In genomic region chr5:77637170-77638074, GRCh38 we compare ENCODE assay signal across 13 cellular contexts. TPM values are rescaled to one million over a fixed set of nuclear protein-coding genes. Genes with fewer than 3 reads are reported as not detected.
DNase-seq lines count a peak whose midpoint lies in the region; TF ChIP-seq lines count a peak whose summit lies in the region.
"Had no signal": no experiment of that assay in that cellular context is flagged by ENCODE, and none has a peak within 500 bp of the region (broad histone marks: within the 10 kb centered on the region; RNA-seq: fewer than 3 reads in every experiment).

No MANE protein-coding gene starts in this region.

- H3K9me3 Mint-ChIP-seq in activated CD4-positive, alpha-beta T cell treated with anti-CD3 and anti-CD28 coated beads, Interleukin-2, amount 10 ng/mL, durations not matched to agents 7 days and 5 days: peaks cover 7% of the 10 kb centered on the region

- no peak for TF ChIP-seq CTCF in coronary artery (IDR thresholded peaks at IDR 0.05)

- H3K27ac Mint-ChIP-seq in activated CD4-positive, alpha-beta T cell treated with anti-CD3 and anti-CD28 coated beads, Interleukin-2, amount 10 ng/mL, durations not matched to agents 7 days and 5 days: peak overlapping the region; percentile 80

- no peak for DNase-seq in activated CD4-positive, alpha-beta T cell treated with anti-CD3 and anti-CD28 coated beads, Interleukin-2, amount 10 ng/mL, durations not matched to agents 7 days and 5 days
- no peak for DNase-seq in activated CD4-positive, alpha-beta T cell treated with anti-CD3 and anti-CD28 coated beads, Interleukin-2, amount 50 U/mL, for 4 hours
- DNase-seq in MG63: no peak
- no peak for DNase-seq in coronary artery (ENCODE audit: low spot score)
- DNase-seq in T-helper 9 cell: no peak
- no peak for DNase-seq in NCI-H146 (lab: John Stamatoyannopoulos, UW)
- no peak for DNase-seq in ecto neural progenitor cell (ENCODE audit: low spot score)
- DNase-seq: anterior cingulate cortex; effector memory CD4-positive, alpha-beta T cell; NCI-H1436 had no signal

- no peaks in the 10 kb centered on the region for H3K9me3 ChIP-seq in MG63
- H3K9me3 ChIP-seq in skeletal muscle satellite cell (replicated peaks; ENCODE audit: low read length): no peaks in the 10 kb centered on the region

- peaks cover 11% of the 10 kb centered on the region for H3K36me3 Mint-ChIP-seq in activated CD4-positive, alpha-beta T cell treated with anti-CD3 and anti-CD28 coated beads, Interleukin-2, amount 10 ng/mL, durations not matched to agents 7 days and 5 days (ENCODE audit: low read depth)

- peak overlapping the region; percentile 59 for H3K4me3 Mint-ChIP-seq in activated CD4-positive, alpha-beta T cell treated with anti-CD3 and anti-CD28 coated beads, Interleukin-2, amount 10 ng/mL, durations not matched to agents 7 days and 5 days

- peaks cover 73% of the 10 kb centered on the region for H3K27me3 Mint-ChIP-seq in activated CD4-positive, alpha-beta T cell treated with anti-CD3 and anti-CD28 coated beads, Interleukin-2, amount 10 ng/mL, durations not matched to agents 7 days and 5 days

- peaks cover 37% of the 10 kb centered on the region for H3K27me3 ChIP-seq in MG63
- H3K27me3 ChIP-seq in skeletal muscle satellite cell (ENCODE audit: control insufficient read depth, insufficient read depth, low read length): peaks cover 100% of the 10 kb centered on the region

- CTCF ChIA-PET in activated CD4-positive, alpha-beta T cell treated with anti-CD3 and anti-CD28 coated beads, Interleukin-2, amount 10 ng/mL, durations not matched to agents 7 days and 5 days (lab: Charles Lee): interaction anchor here (2.0 kb wide), 1 partner anchor 9 kb away, joined by 5 read pairs; no protein-coding TSS in a partner anchor

- H3K4me1 ChIP-seq in skeletal muscle satellite cell (ENCODE audit: control insufficient read depth, insufficient read depth, low read length): no peaks in the 10 kb centered on the region

- H3K4me2 ChIP-seq in skeletal muscle satellite cell (ENCODE audit: low read length): peak overlapping the region; percentile 37

- H3K27ac ChIP-seq in coronary artery: no peak overlapping the region

- no peak overlapping the region for H3K9ac ChIP-seq in skeletal muscle satellite cell (ENCODE audit: low read depth, low read length)

- POLR2A ChIA-PET in activated CD4-positive, alpha-beta T cell treated with anti-CD3 and anti-CD28 coated beads, Interleukin-2, amount 10 ng/mL, durations not matched to agents 7 days and 5 days (lab: Charles Lee): no interaction called here

- peaks cover 15% of the 10 kb centered on the region for H3K4me1 Mint-ChIP-seq in activated CD4-positive, alpha-beta T cell treated with anti-CD3 and anti-CD28 coated beads, Interleukin-2, amount 10 ng/mL, durations not matched to agents 7 days and 5 days

- H3K36me3 ChIP-seq in MG63: no peaks in the 10 kb centered on the region
- H3K36me3 ChIP-seq in skeletal muscle satellite cell (ENCODE audit: insufficient read depth, low read length): no peaks in the 10 kb centered on the region

- peak overlapping the region; percentile 24 for H3K4me3 ChIP-seq in MG63
- peak overlapping the region; percentile 34 for H3K4me3 ChIP-seq in coronary artery
- H3K4me3 ChIP-seq in skeletal muscle satellite cell (ENCODE audit: low read length): no peak overlapping the region

RNA-seq across cellular contexts. Expression of gene OTP, which starts 1.1 kb away (rescaled TPM):
- not detected for total RNA-seq in activated CD4-positive, alpha-beta T cell treated with anti-CD3 and anti-CD28 coated beads, Interleukin-2, amount 10 ng/mL, durations not matched to agents 7 days and 5 days
- total RNA-seq in MG63 (2014; rRNA removed; shearing (Covaris generic); ENCODE audit: low replicate concordance): not detected in 2 replicates
- not detected in 2 replicates for total RNA-seq in skeletal muscle satellite cell (2012; rRNA removed)
- total RNA-seq: G401, left lobe of liver had no signal
